1 cellular context compared by ENCODE assay signal in the genomic region with DNA sequence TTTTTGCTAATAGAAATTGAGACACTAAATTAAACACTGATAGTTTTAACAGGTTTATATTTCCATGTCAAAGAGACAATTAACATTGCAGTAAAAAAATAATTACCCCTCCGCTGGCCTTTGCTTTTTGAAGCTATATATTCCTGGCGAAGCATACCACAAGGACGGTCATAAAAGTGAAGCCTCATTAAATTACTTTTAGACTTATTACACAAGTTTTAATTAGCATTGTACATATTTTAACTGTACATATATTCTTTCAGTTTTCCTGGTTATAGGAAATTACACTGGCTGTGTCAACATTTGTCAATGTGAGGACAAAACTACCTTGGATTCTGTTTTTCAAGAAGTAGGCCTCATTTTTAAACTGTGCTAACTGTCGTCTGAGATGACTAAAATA.
TF ChIP-seq lines count a peak whose summit lies in the region.

No MANE protein-coding gene starts in this region.

TF ChIP-seq in HEK293, 187 proteins besides CTCF, POLR2A, EP300 and RAD21:
- TF ChIP-seq, protein P1, sequence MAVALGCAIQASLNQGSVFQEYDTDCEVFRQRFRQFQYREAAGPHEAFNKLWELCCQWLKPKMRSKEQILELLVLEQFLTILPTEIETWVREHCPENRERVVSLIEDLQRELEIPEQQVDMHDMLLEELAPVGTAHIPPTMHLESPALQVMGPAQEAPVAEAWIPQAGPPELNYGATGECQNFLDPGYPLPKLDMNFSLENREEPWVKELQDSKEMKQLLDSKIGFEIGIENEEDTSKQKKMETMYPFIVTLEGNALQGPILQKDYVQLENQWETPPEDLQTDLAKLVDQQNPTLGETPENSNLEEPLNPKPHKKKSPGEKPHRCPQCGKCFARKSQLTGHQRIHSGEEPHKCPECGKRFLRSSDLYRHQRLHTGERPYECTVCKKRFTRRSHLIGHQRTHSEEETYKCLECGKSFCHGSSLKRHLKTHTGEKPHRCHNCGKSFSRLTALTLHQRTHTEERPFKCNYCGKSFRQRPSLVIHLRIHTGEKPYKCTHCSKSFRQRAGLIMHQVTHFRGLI (tag by site-specific recombination; IDR thresholded peaks at IDR 0.05) = 0 out of 2 replicates have a peak, but pooled peaks have one; percentile 11
- TF ChIP-seq ZNF140 (tag by site-specific recombination; IDR thresholded peaks at IDR 0.05) = no peak
- TF ChIP-seq, protein P2, sequence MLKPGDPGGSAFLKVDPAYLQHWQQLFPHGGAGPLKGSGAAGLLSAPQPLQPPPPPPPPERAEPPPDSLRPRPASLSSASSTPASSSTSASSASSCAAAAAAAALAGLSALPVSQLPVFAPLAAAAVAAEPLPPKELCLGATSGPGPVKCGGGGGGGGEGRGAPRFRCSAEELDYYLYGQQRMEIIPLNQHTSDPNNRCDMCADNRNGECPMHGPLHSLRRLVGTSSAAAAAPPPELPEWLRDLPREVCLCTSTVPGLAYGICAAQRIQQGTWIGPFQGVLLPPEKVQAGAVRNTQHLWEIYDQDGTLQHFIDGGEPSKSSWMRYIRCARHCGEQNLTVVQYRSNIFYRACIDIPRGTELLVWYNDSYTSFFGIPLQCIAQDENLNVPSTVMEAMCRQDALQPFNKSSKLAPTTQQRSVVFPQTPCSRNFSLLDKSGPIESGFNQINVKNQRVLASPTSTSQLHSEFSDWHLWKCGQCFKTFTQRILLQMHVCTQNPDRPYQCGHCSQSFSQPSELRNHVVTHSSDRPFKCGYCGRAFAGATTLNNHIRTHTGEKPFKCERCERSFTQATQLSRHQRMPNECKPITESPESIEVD (tag by site-specific recombination; IDR thresholded peaks at IDR 0.05) = peak; percentile 92
